Comparison of ENCODE assay signal across 14 cellular contexts in genomic region chr10:71429929-71430328, GRCh38. TPM values are rescaled to one million over a fixed set of nuclear protein-coding genes. Genes with fewer than 3 reads are reported as not detected.
DNase-seq lines count a peak whose midpoint lies in the region; ATAC-seq, FAIRE-seq and TF ChIP-seq lines count a peak whose summit lies in the region.
"Had no signal": no experiment of that assay in that cellular context is flagged by ENCODE, and none has a peak within 500 bp of the region (broad histone marks: within the 10 kb centered on the region; RNA-seq: fewer than 3 reads in every experiment).

No MANE protein-coding gene starts in this region.

- H4K5ac ChIP-seq in H1 (ENCODE audit: insufficient read length, low read depth, low read length): no peak overlapping the region

- no peaks in the 10 kb centered on the region for H3K79me2 ChIP-seq in DOHH2 (ENCODE audit: control insufficient read depth, low read length)
- no peaks in the 10 kb centered on the region for H3K79me2 ChIP-seq in Loucy (ENCODE audit: insufficient read depth, low read length)
- no peaks in the 10 kb centered on the region for H3K79me2 ChIP-seq in H1 (ENCODE audit: control insufficient read depth in 1 of 2, insufficient read depth in 2 of 2, low read length in 2 of 2)
- no peaks in the 10 kb centered on the region for H3K79me2 ChIP-seq in neural progenitor cell (ENCODE audit: low read depth)

- H3K9me3 ChIP-seq in DOHH2 (ENCODE audit: control insufficient read depth, insufficient read depth, low read length): no peaks in the 10 kb centered on the region
- H3K9me3 ChIP-seq in Loucy (ENCODE audit: insufficient read depth, low read depth, low read length): no peaks in the 10 kb centered on the region
- H3K9me3 ChIP-seq in H1 (ENCODE audit: insufficient read depth in 2 of 2, low read depth in 1 of 2, low read length in 1 of 2): no peaks in the 10 kb centered on the region
- no peaks in the 10 kb centered on the region for H3K9me3 ChIP-seq in neural progenitor cell (ENCODE audit: low read depth)
- H3K9me3 ChIP-seq: adrenal gland, BLaER1, gastroesophageal sphincter had no signal

- H3K27ac Mint-ChIP-seq in neural progenitor cell: peak overlapping the region; percentile 54
- H3K27ac Mint-ChIP-seq: activated T-cell treated with anti-CD3 and anti-CD28 coated beads, Interleukin-2, amount 50 U/mL, for 24 hours had no signal

- TF ChIP-seq CTCF in DOHH2 (IDR thresholded peaks at IDR 0.05; ENCODE audit: low read depth, low read length, poor library complexity, severe bottlenecking): peak; percentile 24
- TF ChIP-seq CTCF in Loucy (conservative IDR thresholded peaks at IDR 0.05; ENCODE audit: low read length): peak; percentile 46
- TF ChIP-seq CTCF in H1 (IDR thresholded peaks at IDR 0.05; ENCODE audit: control extremely low read depth in 1 of 3, insufficient read depth in 1 of 3, low read depth in 1 of 3, low read length in 3 of 3): peak; percentile 64 to 74 (median 66)
- TF ChIP-seq CTCF in neural progenitor cell (IDR thresholded peaks at IDR 0.05): peak; percentile 50

- H3K36me3 ChIP-seq in DOHH2 (ENCODE audit: control insufficient read depth, low read length) (no peaks in the 10 kb centered on the region), Loucy (ENCODE audit: insufficient read depth, low read length) (no peaks in the 10 kb centered on the region), H1 (ENCODE audit: control insufficient read depth in 2 of 4, insufficient read depth in 4 of 4, low read length in 3 of 4) (no peaks in the 10 kb centered on the region), neural progenitor cell (no peaks in the 10 kb centered on the region)
- H3K36me3 ChIP-seq: adrenal gland, BLaER1, gastroesophageal sphincter had no signal

- no peak overlapping the region for H3K18ac ChIP-seq in H1 (ENCODE audit: extremely low read depth, low read length)

- H3K27me3 Mint-ChIP-seq in neural progenitor cell (ENCODE audit: insufficient read depth, low read depth): peaks cover 13% of the 10 kb centered on the region

- H3K79me1 ChIP-seq in H1 (ENCODE audit: low read depth, low read length): no peaks in the 10 kb centered on the region

- H3K9ac ChIP-seq in Loucy (ENCODE audit: low read depth, low read length, poor library complexity, severe bottlenecking) (no peak overlapping the region), H1 (replicated peaks in 1 of 4; ENCODE audit: extremely low read depth in 1 of 4, low read depth in 3 of 4, low read length in 3 of 4) (no peak overlapping the region; a peak in 1 of 7 replicates), neural progenitor cell (no peak overlapping the region)
- H3K9ac ChIP-seq: BLaER1 had no signal

- H2BK20ac ChIP-seq in H1 (ENCODE audit: low read length): 0 out of 2 replicates have a peak overlapping the region, but pooled peaks have one; percentile 55

- ATAC-seq in GM18520 (IDR thresholded peaks at IDR 0.05; ENCODE audit: unreplicated experiment): no peak
- no peak for ATAC-seq in GM18870 (IDR thresholded peaks at IDR 0.05; ENCODE audit: unreplicated experiment)
- ATAC-seq: gastroesophageal sphincter had no signal

- 100% methylated on average over 2 of the region's 2 CpGs; no CpG with 5 or more reads in 1 of the 2 experiments for WGBS in H1 (ENCODE audit: extremely low coverage in 1 of 2, insufficient coverage in 1 of 2, insufficient read length in 1 of 2, insufficient replicate concordance in 2 of 2, low coverage in 1 of 2, low lambda C conversion rate in 2 of 2, missing lambda C conversion rate in 1 of 2), 2 experiments

- H3K4me2 ChIP-seq in DOHH2 (ENCODE audit: low read length) (no peak overlapping the region), Loucy (ENCODE audit: low read depth, low read length, poor library complexity, severe bottlenecking) (no peak overlapping the region), H1 (ENCODE audit: insufficient read depth in 1 of 2, low read depth in 2 of 2, low read length in 2 of 2) (no peak overlapping the region), neural progenitor cell (no peak overlapping the region)
- H3K4me2 ChIP-seq: BLaER1 had no signal

- TF ChIP-seq RAD21 in H1 (IDR thresholded peaks at IDR 0.05 in 1 of 2, conservative IDR thresholded peaks at IDR 0.05 in 1 of 2; ENCODE audit: low read depth in 2 of 2, low read length in 2 of 2): peak in 1 of 2 experiments; percentile 28; a peak in 1 of 4 replicates

- H2AFZ ChIP-seq in Loucy (ENCODE audit: low read length): no peak overlapping the region
- no peak overlapping the region for H2AFZ ChIP-seq in H1 (ENCODE audit: low read length)
- no peak overlapping the region for H2AFZ ChIP-seq in neural progenitor cell (replicated peaks)

- H2BK15ac ChIP-seq in H1 (ENCODE audit: low read length): no peak overlapping the region; the same call in none of the 2 replicates

- no peak for TF ChIP-seq POLR2A in H1 (IDR thresholded peaks at IDR 0.05; ENCODE audit: control extremely low read depth in 1 of 2, low read depth in 2 of 2, low read length in 2 of 2)

- FAIRE-seq in H1 (lab: Jason Lieb, UNC): no peak

- no peaks in the 10 kb centered on the region for H3K4me1 ChIP-seq in DOHH2 (ENCODE audit: control insufficient read depth, low read length)
- H3K4me1 ChIP-seq in Loucy (ENCODE audit: insufficient read depth, low read length, poor library complexity, severe bottlenecking): no peaks in the 10 kb centered on the region
- H3K4me1 ChIP-seq in H1 (replicated peaks in 1 of 4; ENCODE audit: control insufficient read depth in 3 of 4, insufficient read depth in 4 of 4, low read length in 3 of 4): peaks cover 0 to 3% (median 1%) of the 10 kb centered on the region in 4 experiments; a peak in 4 of 7 replicates
- no peaks in the 10 kb centered on the region for H3K4me1 ChIP-seq in neural progenitor cell
- H3K4me1 ChIP-seq: adrenal gland had no signal

- no peak overlapping the region for H2AK5ac ChIP-seq in H1 (ENCODE audit: low read depth, low read length)

- CTCF ChIA-PET in H1 (lab: Charles Lee; ENCODE audit: partially characterized antibody): interaction anchor here (0.6 to 7.2 kb wide), 55 partner anchors 8 to 463 kb away, joined by 3 to 87 read pairs (median 4); partner anchors contain the start of genes CDH23 and SLC29A3

- no peak overlapping the region for H3K56ac ChIP-seq in H1 (replicated peaks; ENCODE audit: insufficient read length, low read depth, low read length)

- H2BK12ac ChIP-seq in H1 (ENCODE audit: low read depth, low read length): no peak overlapping the region

- POLR2A ChIA-PET in H1 (lab: Charles Lee; ENCODE audit: partially characterized antibody): interaction anchor here (0.6 to 1.5 kb wide), 2 partner anchors 11 to 134 kb away, joined by 3 to 5 read pairs; no protein-coding TSS in a partner anchor

- H3K27me3 ChIP-seq in DOHH2 (ENCODE audit: control insufficient read depth, low read length) (no peaks in the 10 kb centered on the region), Loucy (ENCODE audit: insufficient read depth, low read length, poor library complexity, severe bottlenecking) (no peaks in the 10 kb centered on the region), H1 (replicated peaks in 1 of 4; ENCODE audit: control insufficient read depth in 3 of 4, extremely low read depth in 1 of 4, insufficient read depth in 3 of 4, low read length in 3 of 4) (no peaks in the 10 kb centered on the region), neural progenitor cell (no peaks in the 10 kb centered on the region)
- H3K27me3 ChIP-seq: adrenal gland, BLaER1, gastroesophageal sphincter had no signal

- H4K20me1 ChIP-seq in DOHH2 (ENCODE audit: control insufficient read depth, insufficient read depth, low read depth, low read length) (no peaks in the 10 kb centered on the region), Loucy (ENCODE audit: insufficient read depth, low read length, poor library complexity, severe bottlenecking) (no peaks in the 10 kb centered on the region), H1 (replicated peaks in 1 of 2; ENCODE audit: control insufficient read depth in 1 of 2, insufficient read depth in 2 of 2, low read length in 2 of 2) (peaks cover 0 to 6% of the 10 kb centered on the region in 2 experiments), neural progenitor cell (ENCODE audit: low read depth) (no peaks in the 10 kb centered on the region)
- H4K20me1 ChIP-seq: BLaER1 had no signal

- no peaks in the 10 kb centered on the region for H3K9me3 Mint-ChIP-seq in neural progenitor cell
- H3K9me3 Mint-ChIP-seq: activated T-cell treated with anti-CD3 and anti-CD28 coated beads, Interleukin-2, amount 50 U/mL, for 24 hours had no signal

- peak overlapping the region; percentile 8 for H3K4me3 Mint-ChIP-seq in neural progenitor cell
- H3K4me3 Mint-ChIP-seq: activated T-cell treated with anti-CD3 and anti-CD28 coated beads, Interleukin-2, amount 50 U/mL, for 24 hours had no signal

- H3K14ac ChIP-seq in H1 (ENCODE audit: insufficient read length): no peak overlapping the region

- H3K4ac ChIP-seq in H1 (replicated peaks; ENCODE audit: insufficient read length, low read depth, low read length): no peak overlapping the region

- no peak overlapping the region for H4K8ac ChIP-seq in H1 (ENCODE audit: extremely low read depth, insufficient read depth, low read length)

- H3F3A ChIP-seq in DOHH2 (ENCODE audit: control insufficient read depth, insufficient read depth) (no peaks in the 10 kb centered on the region), Loucy (ENCODE audit: low read depth) (no peaks in the 10 kb centered on the region), neural progenitor cell (ENCODE audit: low read depth) (no peaks in the 10 kb centered on the region)

- H3K4me3 ChIP-seq in DOHH2 (ENCODE audit: low read length) (no peak overlapping the region), Loucy (ENCODE audit: low read length, poor library complexity, severe bottlenecking) (no peak overlapping the region), H1 (ENCODE audit: extremely low read depth in 1 of 4, insufficient read depth in 2 of 4, low read depth in 3 of 4, low read length in 4 of 4) (no peak overlapping the region), neural progenitor cell (no peak overlapping the region)
- H3K4me3 ChIP-seq: adrenal gland, BLaER1, gastroesophageal sphincter had no signal

- H3K23ac ChIP-seq in H1 (ENCODE audit: insufficient read length): no peak overlapping the region

- H3K4me1 Mint-ChIP-seq in neural progenitor cell: peaks cover 35% of the 10 kb centered on the region

- H3K9me2 ChIP-seq in DOHH2 (replicated peaks; ENCODE audit: control insufficient read depth, low read length) (no peaks in the 10 kb centered on the region), Loucy (replicated peaks; ENCODE audit: low read depth, low read length) (no peaks in the 10 kb centered on the region)

- H4K91ac ChIP-seq in H1 (replicated peaks; ENCODE audit: insufficient read length, low read length): no peak overlapping the region

- H3K27ac ChIP-seq in DOHH2 (ENCODE audit: low read depth, low read length) (no peak overlapping the region), H1 (ENCODE audit: low read depth, low read length) (no peak overlapping the region), neural progenitor cell (no peak overlapping the region)
- H3K27ac ChIP-seq: adrenal gland, BLaER1, gastroesophageal sphincter had no signal

- H2BK5ac ChIP-seq in H1 (ENCODE audit: low read depth, low read length): peak overlapping the region; percentile 31; the same call in 1 of the 2 replicates

- H3K23me2 ChIP-seq in H1 (ENCODE audit: low read depth, low read length): peaks cover 4% of the 10 kb centered on the region; the same call in 1 of the 2 replicates

- TF ChIP-seq EP300 in H1 (IDR thresholded peaks at IDR 0.05; ENCODE audit: borderline replicate concordance in 1 of 2, low read depth in 2 of 2, low read length in 2 of 2): no peak

- DNase-seq in H1 (ENCODE audit: low read depth in 1 of 2, low spot score in 2 of 2) (peak in 1 of 2 experiments; percentile 53), neural progenitor cell (ENCODE audit: low spot score) (peak; percentile 60), retina (no peak)
- no peak for DNase-seq in activated CD4-positive, alpha-beta T cell treated with anti-CD3 and anti-CD28 coated beads, Interleukin-2, amount 50 U/mL, for 4 hours
- DNase-seq: activated CD4-positive, CD25-positive, alpha-beta regulatory T cell; activated T-cell treated with anti-CD3 and anti-CD28 coated beads, Interleukin-2, amount 50 U/mL, for 24 hours; NCI-H2107 had no signal

- H3K36me3 Mint-ChIP-seq in neural progenitor cell: no peaks in the 10 kb centered on the region

- H2BK120ac ChIP-seq in H1 (replicated peaks; ENCODE audit: low read depth, low read length): no peak overlapping the region

RNA-seq across cellular contexts. Expression of gene CDH23, which starts 33.2 kb away (rescaled TPM):
- 1.9 and 2.0 TPM in 2 replicates for total RNA-seq in H1 (2021; fragmentation: NEBNext Ultra II Directional; extraction: Animal tissue kit (Norgen Biotek cat#: 25700))
- 4.9 and 6.3 TPM in 2 replicates for polyA plus RNA-seq in H1 (2011; rRNA removed)
- 3.3 TPM for polyA plus RNA-seq in H1 (2011; cell fraction: cytosol; rRNA removed)
- polyA plus RNA-seq in H1 (2011; cell fraction: nucleus; rRNA removed): 7.7 TPM
- polyA plus RNA-seq in H1 (2012, experiment 1 of 2): 1.9 to 4.6 TPM (median 3.2 TPM) in 4 replicates
- polyA plus RNA-seq in H1 (2012, experiment 2 of 2): 1.8 TPM
- 1.3 TPM for polyA plus RNA-seq in H1 (2013, experiment 1 of 2)
- 1.4 TPM for polyA plus RNA-seq in H1 (2013, experiment 2 of 2)
- polyA minus RNA-seq in H1 (2011; rRNA and poly(A)+ RNA removed): 7.2 and 10.5 TPM in 2 replicates
- 2.6 TPM for polyA minus RNA-seq in H1 (2011; cell fraction: cytosol; rRNA and poly(A)+ RNA removed)
- polyA minus RNA-seq in H1 (2011; cell fraction: nucleus; rRNA and poly(A)+ RNA removed): 6.9 TPM
- total RNA-seq in neural progenitor cell (ENCODE audit: low replicate concordance): 5.9 and 10.3 TPM in 2 replicates
